In the genomic region with DNA sequence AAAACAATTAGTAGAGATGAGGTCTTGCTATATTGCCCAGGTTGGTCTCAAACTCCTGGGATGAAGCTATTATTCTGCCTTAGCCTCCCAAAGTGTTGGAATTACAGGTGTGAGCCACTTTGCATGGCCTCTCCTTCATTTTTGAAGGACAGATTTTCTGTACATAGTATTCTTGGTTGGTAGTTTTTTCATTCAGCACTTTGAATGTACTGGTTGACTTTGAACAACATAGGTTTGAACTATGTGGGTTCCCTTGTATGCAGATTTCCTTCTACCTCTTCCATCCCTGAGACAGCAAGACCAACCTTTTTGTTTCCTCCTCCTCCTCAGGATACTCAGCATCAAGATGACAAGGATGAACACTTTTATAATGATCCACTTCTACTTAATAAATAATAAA, we compare ENCODE assay signal across 27 cellular contexts.
"Had no signal": no experiment of that assay in that cellular context is flagged by ENCODE, and none has a peak within 500 bp of the region (broad histone marks: within the 10 kb centered on the region; RNA-seq: fewer than 3 reads in every experiment).

No MANE protein-coding gene starts in this region.

- H3K9me3 ChIP-seq: colonic mucosa, gastrocnemius medialis had no signal

- FAIRE-seq: colon, endometrium, endothelial cell of umbilical vein had no signal

- H3K27ac ChIP-seq: colonic mucosa, coronary artery, dorsolateral prefrontal cortex, epithelial cell of prostate, esophagus muscularis mucosa, esophagus squamous epithelium, foreskin keratinocyte, gastrocnemius medialis, gastroesophageal sphincter, heart left ventricle, heart right ventricle had no signal

- H3K4me3 ChIP-seq: colonic mucosa, coronary artery, dorsolateral prefrontal cortex, esophagus muscularis mucosa, esophagus squamous epithelium, gastrocnemius medialis, gastroesophageal sphincter, heart left ventricle, heart right ventricle had no signal

- ATAC-seq: effector memory CD8-positive, alpha-beta T cell; esophagus mucosa; foreskin keratinocyte; gastrocnemius medialis; gastroesophageal sphincter; heart left ventricle; heart right ventricle had no signal

- DNase-seq: colonic mucosa; cortex of kidney; dermis blood vessel endothelial cell; dorsolateral prefrontal cortex; effector CD4-positive, alpha-beta T cell; effector CD8-positive, alpha-beta T cell; effector memory CD4-positive, alpha-beta T cell; effector memory CD8-positive, alpha-beta T cell; endodermal cell; erythroblast; esophagus squamous epithelium; foreskin fibroblast; foreskin keratinocyte; foreskin melanocyte; gastrocnemius medialis; glutamatergic neuron; head of caudate nucleus; heart left ventricle; heart right ventricle had no signal

- H3K36me3 ChIP-seq: colonic mucosa, esophagus muscularis mucosa, esophagus squamous epithelium, gastrocnemius medialis, gastroesophageal sphincter, heart left ventricle, heart right ventricle had no signal

- H3K4me1 ChIP-seq: colonic mucosa, esophagus muscularis mucosa, esophagus squamous epithelium, foreskin keratinocyte, gastrocnemius medialis, gastroesophageal sphincter, heart left ventricle, heart right ventricle had no signal

- H3K27me3 ChIP-seq: colonic mucosa, dorsolateral prefrontal cortex, esophagus muscularis mucosa, esophagus squamous epithelium, foreskin keratinocyte, gastrocnemius medialis, gastroesophageal sphincter, heart left ventricle, heart right ventricle had no signal
